In the genomic region with DNA sequence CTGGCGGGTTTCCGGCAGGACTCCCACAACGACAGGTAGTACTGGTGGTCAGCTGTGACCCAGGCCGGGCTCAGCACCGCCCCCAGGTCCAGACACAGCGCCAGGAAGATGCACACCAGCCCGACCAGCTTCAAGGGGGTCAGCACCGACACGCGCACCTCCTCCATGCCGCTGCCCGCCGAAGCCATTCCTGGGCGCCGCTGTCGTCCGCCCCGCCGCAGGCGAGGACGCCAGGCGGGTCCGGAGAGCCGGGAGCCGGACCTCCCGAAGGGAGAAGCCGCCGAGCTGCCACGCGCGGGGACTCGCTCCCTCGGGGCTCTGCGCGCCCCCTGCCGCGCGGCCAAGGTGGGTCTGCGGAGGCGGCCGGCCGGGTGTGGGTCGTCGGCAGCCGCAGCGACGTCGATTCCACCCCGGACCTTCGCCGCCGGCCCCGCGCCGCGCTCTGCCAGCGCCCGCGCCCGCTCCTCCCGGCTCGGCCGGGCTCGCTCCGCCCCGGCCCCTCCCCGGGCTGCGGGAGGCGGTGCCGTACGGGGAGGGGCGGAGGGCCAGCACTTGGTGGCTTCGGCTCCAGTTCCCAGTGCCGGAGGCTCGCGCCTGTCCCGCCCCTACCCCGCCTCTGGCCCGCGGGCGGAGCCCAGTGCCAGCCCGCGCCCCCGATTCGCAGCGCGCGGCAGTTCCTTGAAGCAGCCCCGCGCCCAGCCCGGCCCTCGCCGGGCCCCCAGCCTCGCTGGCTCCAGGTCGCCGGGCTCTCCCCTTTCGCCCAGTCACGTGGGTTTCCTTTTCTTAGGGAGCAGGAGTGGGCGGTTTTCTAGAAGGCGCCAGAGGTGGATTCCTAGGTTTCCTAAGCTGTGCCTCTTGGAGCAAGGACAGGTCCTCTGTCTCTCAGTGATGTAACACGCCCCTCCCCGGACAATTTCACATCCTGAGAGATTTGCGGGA, we compare ENCODE assay signal across 8 cellular contexts. TPM values are rescaled to one million over a fixed set of nuclear protein-coding genes. Genes with fewer than 3 reads are reported as not detected.
DNase-seq lines count a peak whose midpoint lies in the region; ATAC-seq and TF ChIP-seq lines count a peak whose summit lies in the region.

A gene (minus strand): TSS at position 444 of the 939 bp plus-strand sequence. CDS start 256 bp downstream, at position 188.

- TF ChIP-seq POLR2A in heart left ventricle (IDR thresholded peaks at IDR 0.05) = peak; percentile 32 to 87

- in situ Hi-C loops in G401 (cut with HindIII; ENCODE audit: low sequenced_read_pairs) = no loop called here

- peaks cover 0 to 9% (median 0%) of the 10 kb centered on the region in 12 donors for H3K4me1 ChIP-seq in heart left ventricle

- H3K4me3 ChIP-seq in heart left ventricle = peak within 1 kb of the TSS; percentile 26 to 94 (median 68)

- peaks cover 0 to 11% (median 0%) of the 10 kb centered on the region in 9 donors for H3K27me3 ChIP-seq in heart left ventricle

- no peaks in the 10 kb centered on the region for H3K36me3 ChIP-seq in heart left ventricle

- DNase-seq in G401 (ENCODE audit: low spot score) (peak; percentile 1), NCI-H1092 treated with DMSO at 0.1 percent for 48 hours (lab: John Stamatoyannopoulos, UW) (peak; percentile 35), amniotic epithelial cell (ENCODE audit: low read depth) (peak; percentile 57), heart left ventricle (peak; percentile 78 to 81 (median 79)), posterior cingulate gyrus (peak; percentile 30 to 96 (median 63))
- DNase-seq in effector CD4-positive, alpha-beta T cell = no peak
- no peak for DNase-seq in activated CD4-positive, CD25-positive, alpha-beta regulatory T cell treated with anti-CD3 and anti-CD28 coated beads, Interleukin-2, amount 50 U/mL, for 72 hours

- ATAC-seq in heart left ventricle (peak; percentile 95 to 99 (median 98)), HG02938 (IDR thresholded peaks at IDR 0.05; ENCODE audit: unreplicated experiment) (no peak)

- 0 to 15% (median 8%) methylated on average over 43 to 103 of the region's 103 CpGs for WGBS in heart left ventricle, 4 donors

- TF ChIP-seq CTCF in heart left ventricle (IDR thresholded peaks at IDR 0.05) = peak in 1 of 12 donors; percentile 7

- H3K9me3 ChIP-seq in heart left ventricle = no peaks in the 10 kb centered on the region

- intact Hi-C loops in heart left ventricle (cut with DNase I) = loop anchor here in 1 of 10 donors (10.0 kb wide), 1 partner anchor 72 kb away; no protein-coding TSS in a partner anchor
- intact Hi-C loops in posterior cingulate gyrus (cut with DNase I) = no loop called here

- H3K27ac ChIP-seq in heart left ventricle = peak within 1 kb of the TSS; percentile 57 to 89 (median 82)

RNA-seq across cellular contexts. Expression of the gene that starts here (rescaled TPM):
- total RNA-seq in G401 (2014; rRNA removed; shearing (Covaris generic)) = not detected in 2 replicates
- 10 to 100 TPM; 28.8 to 47.5 (median 36.2) TPM for total RNA-seq in heart left ventricle
- 10 to 100 TPM; 14.0 to 25.9 TPM for polyA plus RNA-seq in heart left ventricle

Comparison
In these comparisons a context has a peak if more than half of its experiments do, and no peak if none do; other contexts are left out.
1. RNA of the gene that starts here (total RNA-seq): 28.8 to 47.5 TPM in heart left ventricle; not detected in G401; every median in the first group is over 10 times any median in the second.
2. Peak in DNase-seq in G401; RNA of the gene not detected or under 1 TPM.
3. DNase-seq: peak in NCI-H1092 treated with DMSO at 0.1 percent for 48 hours (single experiment), amniotic epithelial cell (single experiment), heart left ventricle (5 of 5) and posterior cingulate gyrus (10 of 10); none in effector CD4-positive, alpha-beta T cell (single experiment) and activated CD4-positive, CD25-positive, alpha-beta regulatory T cell treated with anti-CD3 and anti-CD28 coated beads, Interleukin-2, amount 50 U/mL, for 72 hours (single experiment).